In genomic region chr15:79479616-79480015, GRCh38 we compare ENCODE assay signal across 8 cellular contexts.
"Had no signal": no experiment of that assay in that cellular context is flagged by ENCODE, and none has a peak within 500 bp of the region (broad histone marks: within the 10 kb centered on the region; RNA-seq: fewer than 3 reads in every experiment).

No MANE protein-coding gene starts in this region.

- ATAC-seq: GM12878 had no signal

- DNase-seq: GDM1, GF-D8 had no signal

- FAIRE-seq: G401.6, GM12878, GM12891, GM12892, GM18507, GM19239 had no signal

- H3K4me3 ChIP-seq: GM12878 had no signal
